Comparison of ENCODE assay signal across 23 cellular contexts in genomic region chr1:17056586-17056985, GRCh38.
"Had no signal": no experiment of that assay in that cellular context is flagged by ENCODE, and none has a peak within 500 bp of the region (broad histone marks: within the 10 kb centered on the region; RNA-seq: fewer than 3 reads in every experiment).

No MANE protein-coding gene starts in this region.

- ATAC-seq: left cardiac atrium; right cardiac atrium; stimulated activated effector memory CD8-positive, alpha-beta T cell treated with anti-CD3 and anti-CD28 coated beads, Interleukin-12 subunit alpha, Interleukin-12 subunit beta, amount 100 ng/mL, for 72 hours; stimulated activated naive CD8-positive, alpha-beta T cell treated with anti-CD3 and anti-CD28 coated beads, Interleukin-15, Interleukin-2, amounts not matched to agents 100 U/mL and 50 U/mL, for 24 hours; upper lobe of right lung had no signal

- H3K9me3 Mint-ChIP-seq: naive B cell; nephron progenitor cell; stimulated activated effector memory CD8-positive, alpha-beta T cell treated with anti-CD3 and anti-CD28 coated beads, Interleukin-12 subunit alpha, Interleukin-12 subunit beta, amount 100 ng/mL, for 72 hours had no signal

- H3K27ac Mint-ChIP-seq: nephron progenitor cell; stimulated activated effector memory CD8-positive, alpha-beta T cell treated with anti-CD3 and anti-CD28 coated beads, Interleukin-12 subunit alpha, Interleukin-12 subunit beta, amount 100 ng/mL, for 72 hours had no signal

- DNase-seq: dermis blood vessel endothelial cell; erythroblast; foreskin melanocyte; kidney; left cardiac atrium; left ventricle myocardium inferior; mesenchymal stem cell; naive B cell; nephron progenitor cell; nucleus accumbens; ovary; right cardiac atrium; stimulated activated CD4-positive, alpha-beta T cell treated with anti-CD3 and anti-CD28 coated beads, Interleukin-4, amount 100 ng/mL, for 1 hour; stimulated activated CD8-positive, alpha-beta memory T cell treated with anti-CD3 and anti-CD28 coated beads, Interleukin-4, amount 100 ng/mL, for 48 hours; stimulated activated naive CD8-positive, alpha-beta T cell treated with anti-CD3 and anti-CD28 coated beads, Interleukin-15, Interleukin-2, amounts not matched to agents 100 U/mL and 50 U/mL, for 24 hours; upper lobe of right lung had no signal

- H3K4me3 Mint-ChIP-seq: nephron progenitor cell; stimulated activated effector memory CD8-positive, alpha-beta T cell treated with anti-CD3 and anti-CD28 coated beads, Interleukin-12 subunit alpha, Interleukin-12 subunit beta, amount 100 ng/mL, for 72 hours had no signal

- FAIRE-seq: colon, endothelial cell of umbilical vein, kidney had no signal

- H2AFZ ChIP-seq: hepatocyte had no signal

- H3K4me2 ChIP-seq: hepatocyte had no signal

- H3K9me3 ChIP-seq: left ventricle myocardium inferior, ovary, tibial artery, upper lobe of right lung, vagina had no signal

- H3K27ac ChIP-seq: hepatocyte, left ventricle myocardium inferior, ovary, tibial artery, upper lobe of right lung, vagina had no signal

- H3K27me3 ChIP-seq: hepatocyte, ovary, tibial artery, upper lobe of right lung, vagina had no signal

- H3K4me3 ChIP-seq: hepatocyte, left ventricle myocardium inferior, lung, ovary, tibial artery, upper lobe of right lung, vagina had no signal

- H3K36me3 ChIP-seq: left ventricle myocardium inferior, ovary, tibial artery, upper lobe of right lung had no signal

- H3K36me3 Mint-ChIP-seq: naive B cell had no signal
